Comparison of ENCODE assay signal across 11 cellular contexts in the genomic region with DNA sequence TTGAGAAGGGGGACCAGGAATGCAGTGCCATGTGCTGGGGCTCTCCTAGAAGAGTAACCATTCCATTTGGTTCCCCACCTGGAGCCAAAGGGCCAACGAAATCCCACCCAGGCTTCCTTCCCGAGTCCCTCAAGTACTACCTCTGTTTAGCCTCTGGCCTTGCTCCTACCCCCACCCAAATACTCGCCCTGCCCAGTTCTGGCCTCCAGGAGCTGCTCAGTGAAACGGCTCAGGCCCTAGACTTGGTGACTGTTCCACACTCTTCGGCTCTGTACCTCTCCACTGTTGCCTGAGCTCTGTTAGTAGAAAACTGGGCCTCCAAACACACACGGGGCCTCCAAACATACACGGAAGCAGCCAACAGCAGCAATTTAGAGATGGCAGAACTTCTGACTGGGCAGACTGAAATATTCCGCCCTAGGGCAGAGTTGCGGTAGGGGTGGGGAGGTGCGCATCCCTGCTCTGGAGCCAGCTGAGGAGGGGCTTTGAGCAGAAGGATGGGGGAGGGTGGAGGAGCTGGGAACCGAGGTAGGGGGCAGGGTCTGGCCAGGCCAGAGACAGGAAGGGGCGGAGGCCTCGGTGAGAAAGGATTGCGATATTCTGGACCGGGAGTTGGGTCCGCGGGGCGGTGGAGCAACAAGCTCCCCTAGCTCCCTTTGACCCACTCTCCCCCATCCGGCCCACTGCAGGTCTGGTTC. TPM values are rescaled to one million over a fixed set of nuclear protein-coding genes. Genes with fewer than 3 reads are reported as not detected.
DNase-seq lines count a peak whose midpoint lies in the region; ATAC-seq lines count a peak whose summit lies in the region.
"Had no signal": no experiment of that assay in that cellular context is flagged by ENCODE, and none has a peak within 500 bp of the region (broad histone marks: within the 10 kb centered on the region; RNA-seq: fewer than 3 reads in every experiment).

No MANE protein-coding gene starts in this region.

- peaks cover 63% of the 10 kb centered on the region for H3K4me1 ChIP-seq in CD4-positive, alpha-beta memory T cell (ENCODE audit: insufficient read depth, low read length)
- H3K4me1 ChIP-seq in HUES64 (ENCODE audit: insufficient read depth, low read length), result peaks cover 34% of the 10 kb centered on the region
- H3K4me1 ChIP-seq in ectodermal cell (ENCODE audit: control insufficient read depth, insufficient read depth, low read length), result peaks cover 33% of the 10 kb centered on the region
- H3K4me1 ChIP-seq in neuronal stem cell (ENCODE audit: control insufficient read depth in 2 of 2, insufficient read depth in 1 of 2, low read depth in 1 of 2, low read length in 2 of 2), result peaks cover under 1 to 37% of the 10 kb centered on the region in 2 donors

- CTCF ChIA-PET in CD4-positive, alpha-beta memory T cell (lab: Charles Lee; ENCODE audit: partially characterized antibody), result no interaction called here

- no peak overlapping the region for H4K8ac ChIP-seq in neuronal stem cell (ENCODE audit: low read depth, low read length)

- no peak overlapping the region for H3K4me3 ChIP-seq in CD4-positive, alpha-beta memory T cell (ENCODE audit: low read length in 2 of 2)
- H3K4me3 ChIP-seq in HUES64 (ENCODE audit: low read length) (peak overlapping the region; percentile 82), ectodermal cell (ENCODE audit: insufficient read depth, low read depth, low read length) (peak overlapping the region; percentile 63), neuronal stem cell (ENCODE audit: low read length in 2 of 2) (peak overlapping the region in 1 of 2 donors; percentile 66)

- no peak overlapping the region for H2BK12ac ChIP-seq in neuronal stem cell (ENCODE audit: low read length)

- H3K27me3 ChIP-seq in CD4-positive, alpha-beta memory T cell (ENCODE audit: insufficient read depth, low read length), result peaks cover 35% of the 10 kb centered on the region
- H3K27me3 ChIP-seq in HUES64 (ENCODE audit: insufficient read depth, low read length), result peaks cover 98% of the 10 kb centered on the region
- peaks cover 100% of the 10 kb centered on the region for H3K27me3 ChIP-seq in ectodermal cell (ENCODE audit: control insufficient read depth, insufficient read depth, low read length, poor library complexity, severe bottlenecking)
- peaks cover 30 to 92% (median 88%) of the 10 kb centered on the region in 3 experiments for H3K27me3 ChIP-seq in neuronal stem cell (ENCODE audit: control insufficient read depth in 3 of 3, insufficient read depth in 3 of 3, low read depth in 1 of 3, low read length in 3 of 3)

- H3K79me1 ChIP-seq in neuronal stem cell (ENCODE audit: low read depth, low read length), result peaks cover 2% of the 10 kb centered on the region

- peak overlapping the region; percentile 95 for H2AK5ac ChIP-seq in neuronal stem cell (ENCODE audit: low read depth, low read length)

- H3K14ac ChIP-seq in neuronal stem cell (ENCODE audit: low read length), result peak overlapping the region; percentile 95

- intact Hi-C loops in CD4-positive, alpha-beta memory T cell (cut with micrococcal nuclease), result no loop called here

- no peaks in the 10 kb centered on the region for H3K36me3 ChIP-seq in CD4-positive, alpha-beta memory T cell (ENCODE audit: insufficient read depth, low read length)
- H3K36me3 ChIP-seq in HUES64 (ENCODE audit: insufficient read depth, low read length) (no peaks in the 10 kb centered on the region), ectodermal cell (ENCODE audit: control insufficient read depth, insufficient read depth, low read length) (peaks cover 6% of the 10 kb centered on the region), neuronal stem cell (replicated peaks in 1 of 2; ENCODE audit: control insufficient read depth in 2 of 2, insufficient read depth in 2 of 2, low read length in 2 of 2) (peaks cover 3 to 14% of the 10 kb centered on the region in 2 donors)

- peaks cover 37 to 74% (median 58%) of the 10 kb centered on the region in 4 donors for H3K4me1 Mint-ChIP-seq in CD4-positive, alpha-beta memory T cell

- 4% methylated on average over 19 of the region's 19 CpGs for WGBS in HUES64
- 7 to 10% methylated on average over 19 of the region's 19 CpGs for WGBS in ectodermal cell, 2 experiments
- no CpG with 5 or more reads among the region's 19 CpGs for WGBS in neuronal stem cell (ENCODE audit: extremely low coverage in 2 of 2, insufficient read length in 2 of 2, insufficient replicate concordance in 1 of 2), 2 donors

- POLR2A ChIA-PET in CD4-positive, alpha-beta memory T cell (lab: Charles Lee; ENCODE audit: partially characterized antibody), result no interaction called here

- DNase-seq in CD4-positive, alpha-beta memory T cell, result no peak
- DNase-seq in neuronal stem cell (ENCODE audit: low spot score) (peak; percentile 26), A172 (ENCODE audit: low spot score) (no peak), kidney tubule cell (ENCODE audit: low spot score) (no peak), NCI-H146 treated with DMSO at 0.1 percent for 48 hours (lab: John Stamatoyannopoulos, UW; ENCODE audit: unreplicated experiment) (no peak)
- DNase-seq: activated gamma-delta T cell treated with Interleukin-2 at 50 U/mL for 16 hours had no signal

- H3K4ac ChIP-seq in neuronal stem cell (ENCODE audit: low read length), result no peak overlapping the region

- H3K27ac Mint-ChIP-seq in CD4-positive, alpha-beta memory T cell, result no peak overlapping the region

- H2BK15ac ChIP-seq in neuronal stem cell (ENCODE audit: low read length), result peak overlapping the region; percentile 98

- H3K18ac ChIP-seq in neuronal stem cell (ENCODE audit: low read length), result peak overlapping the region; percentile 92

- peak overlapping the region; percentile 35 for H2BK5ac ChIP-seq in neuronal stem cell (ENCODE audit: low read length)

- H3K4me3 Mint-ChIP-seq in CD4-positive, alpha-beta memory T cell, result peak overlapping the region in 6 of 8 donors; percentile 58 to 86 (median 77)

- no peak overlapping the region for H2BK120ac ChIP-seq in neuronal stem cell (ENCODE audit: low read depth, low read length)

- H3K27ac ChIP-seq in CD4-positive, alpha-beta memory T cell (ENCODE audit: low read depth, low read length), result no peak overlapping the region
- H3K27ac ChIP-seq in HUES64 (ENCODE audit: low read depth, low read length) (no peak overlapping the region), ectodermal cell (ENCODE audit: insufficient read depth, low read depth, low read length, poor library complexity, severe bottlenecking) (no peak overlapping the region), neuronal stem cell (replicated peaks; ENCODE audit: low read length) (no peak overlapping the region)
- H3K27ac ChIP-seq: KMS-11 had no signal

- H3K9me3 ChIP-seq in CD4-positive, alpha-beta memory T cell (ENCODE audit: control insufficient read depth in 1 of 2, low read length in 2 of 2), result no peaks in the 10 kb centered on the region
- no peaks in the 10 kb centered on the region for H3K9me3 ChIP-seq in HUES64 (ENCODE audit: insufficient read depth, low read depth, low read length)
- no peaks in the 10 kb centered on the region for H3K9me3 ChIP-seq in ectodermal cell (ENCODE audit: control insufficient read depth, low read length)
- peaks cover 2 to 45% of the 10 kb centered on the region in 2 donors for H3K9me3 ChIP-seq in neuronal stem cell (replicated peaks in 1 of 2; ENCODE audit: control insufficient read depth in 2 of 2, insufficient read depth in 1 of 2, low read depth in 1 of 2, low read length in 2 of 2)

- H3K9ac ChIP-seq in HUES64 (ENCODE audit: low read depth, low read length) (no peak overlapping the region), neuronal stem cell (ENCODE audit: low read depth, low read length, poor library complexity) (no peak overlapping the region)
- H3K9ac ChIP-seq: KMS-11 had no signal

- H3K4me2 ChIP-seq in neuronal stem cell (ENCODE audit: insufficient read depth, low read length, poor library complexity, severe bottlenecking), result peak overlapping the region; percentile 66
- H3K4me2 ChIP-seq: KMS-11 had no signal

- H2AFZ ChIP-seq in neuronal stem cell (ENCODE audit: low read length), result peak overlapping the region; percentile 17

- H3K36me3 Mint-ChIP-seq in CD4-positive, alpha-beta memory T cell, result no peaks in the 10 kb centered on the region

- H3K27me3 Mint-ChIP-seq in CD4-positive, alpha-beta memory T cell, result peaks cover 51 to 65% of the 10 kb centered on the region in 2 donors

- H4K91ac ChIP-seq in neuronal stem cell (ENCODE audit: low read depth, low read length, poor library complexity), result no peak overlapping the region

- peaks cover 0 to 12% (median 2%) of the 10 kb centered on the region in 8 donors for H3K9me3 Mint-ChIP-seq in CD4-positive, alpha-beta memory T cell

- peak overlapping the region; percentile 99 for H3K23ac ChIP-seq in neuronal stem cell (ENCODE audit: low read depth, low read length, poor library complexity)

- ATAC-seq in GM18520 (IDR thresholded peaks at IDR 0.05; ENCODE audit: unreplicated experiment), result no peak

RNA-seq across cellular contexts. Expression of a gene that starts 4.3 kb away (rescaled TPM):
- not detected for total RNA-seq in CD4-positive, alpha-beta memory T cell
- not detected for polyA plus RNA-seq in CD4-positive, alpha-beta memory T cell
- polyA plus RNA-seq in HUES64 (2013, experiment 1 of 2), result 0.75 TPM
- polyA plus RNA-seq in HUES64 (2013, experiment 2 of 2), result 1.2 TPM
- polyA plus RNA-seq in ectodermal cell (2013, experiment 1 of 4), result 72.8 TPM
- polyA plus RNA-seq in ectodermal cell (2013, experiment 2 of 4), result 117 TPM
- 62.0 TPM for polyA plus RNA-seq in ectodermal cell (2013, experiment 3 of 4)
- polyA plus RNA-seq in ectodermal cell (2013, experiment 4 of 4), result 82.8 TPM
- polyA plus RNA-seq in neuronal stem cell (2013, experiment 1 of 2), result 10.3 TPM
- polyA plus RNA-seq in neuronal stem cell (2013, experiment 2 of 2), result 10.4 TPM
- 0.41 and 0.69 TPM in 2 replicates for total RNA-seq in A172 (2014; rRNA removed; shearing (Covaris generic))
- total RNA-seq: T-helper 1 cell treated with Interleukin-12 subunit alpha and Interleukin-12 subunit beta and Interleukin-4 antibody, amounts not matched to agents 30 ng/mL and 1 ng/mL, for 36 hours had no signal

Comparison
In these comparisons a context has a peak if more than half of its experiments do, and no peak if none do; other contexts are left out.
1. H3K4me3 ChIP-seq: peak in HUES64 (single experiment) and ectodermal cell (single experiment); none in CD4-positive, alpha-beta memory T cell (0 of 2).